ENCODE assay signal across 8 cellular contexts in genomic region chr19:10653732-10654609, GRCh38. TPM values are rescaled to one million over a fixed set of nuclear protein-coding genes. Genes with fewer than 3 reads are reported as not detected.
DNase-seq lines count a peak whose midpoint lies in the region; ATAC-seq, FAIRE-seq and TF ChIP-seq lines count a peak whose summit lies in the region.

TSS of gene ILF3 (plus strand) at chr19:10654346. CDS start at chr19:10670606, 16,260 bp downstream.

- H3K4me3 Mint-ChIP-seq in astrocyte (ENCODE audit: unreplicated experiment), result peak within 1 kb of the TSS; percentile 93

- H2AFZ ChIP-seq in astrocyte (ENCODE audit: low read depth, low read length), result peak within 1 kb of the TSS; percentile 82

- H3K4me3 ChIP-seq in astrocyte (ENCODE audit: insufficient read depth, low read depth, low read length) (peak within 1 kb of the TSS; percentile 96), right cardiac atrium (ENCODE audit: low read length) (peak within 1 kb of the TSS; percentile 91), uterus (peak within 1 kb of the TSS; percentile 93 to 95)

- H3K79me2 ChIP-seq in astrocyte (ENCODE audit: insufficient read depth, low read length), result peaks cover 60% of the 10 kb centered on the region

- peak within 1 kb of the TSS; percentile 99 for H3K9ac ChIP-seq in astrocyte (ENCODE audit: low read length)

- under 1% methylated on average over 91 of the region's 91 CpGs for WGBS in right cardiac atrium

- H3K9me3 Mint-ChIP-seq in astrocyte (ENCODE audit: unreplicated experiment), result no peaks in the 10 kb centered on the region

- ATAC-seq in GM18505 (IDR thresholded peaks at IDR 0.05; ENCODE audit: unreplicated experiment) (peak; percentile 69), HG02973 (IDR thresholded peaks at IDR 0.05; ENCODE audit: unreplicated experiment) (peak; percentile 65), right cardiac atrium (peak; percentile 91 to 94)

- H3K36me3 ChIP-seq in astrocyte (ENCODE audit: insufficient read depth, low read length), result peaks cover 12% of the 10 kb centered on the region
- no peaks in the 10 kb centered on the region for H3K36me3 ChIP-seq in uterus

- H3K27me3 ChIP-seq in astrocyte (ENCODE audit: insufficient read depth, low read length), result no peaks in the 10 kb centered on the region
- no peaks in the 10 kb centered on the region for H3K27me3 ChIP-seq in right cardiac atrium (ENCODE audit: control insufficient read depth, insufficient read depth)
- H3K27me3 ChIP-seq in uterus, result no peaks in the 10 kb centered on the region

- TF ChIP-seq CTCF in astrocyte (IDR thresholded peaks at IDR 0.05; ENCODE audit: insufficient read depth, low read depth, low read length) (no peak), uterus (IDR thresholded peaks at IDR 0.05) (peak in 2 of 4 experiments; percentile 3 to 33)

- H3K27ac Mint-ChIP-seq in astrocyte (ENCODE audit: unreplicated experiment), result peak within 1 kb of the TSS; percentile 96

- peaks cover 43% of the 10 kb centered on the region for H4K20me1 ChIP-seq in astrocyte (ENCODE audit: insufficient read depth, low read length)

- H3K36me3 Mint-ChIP-seq in astrocyte (ENCODE audit: low read depth, unreplicated experiment), result peaks cover 8% of the 10 kb centered on the region

- peaks cover 13% of the 10 kb centered on the region for H3K4me1 ChIP-seq in astrocyte (ENCODE audit: insufficient read depth, low read length)
- peaks cover 5% of the 10 kb centered on the region for H3K4me1 ChIP-seq in right cardiac atrium (ENCODE audit: control insufficient read depth, insufficient read depth, low read length)
- peaks cover 9% of the 10 kb centered on the region in 2 donors for H3K4me1 ChIP-seq in uterus

- H3K27me3 Mint-ChIP-seq in astrocyte (ENCODE audit: low read depth, unreplicated experiment), result no peaks in the 10 kb centered on the region

- H3K4me2 ChIP-seq in astrocyte (ENCODE audit: low read length), result peak within 1 kb of the TSS; percentile 89

- H3K27ac ChIP-seq in astrocyte (ENCODE audit: low read depth, low read length) (peak within 1 kb of the TSS; percentile 99), right cardiac atrium (ENCODE audit: low read length) (peak within 1 kb of the TSS; percentile 97), uterus (peak within 1 kb of the TSS; percentile 98 to 99)

- H3K4me1 Mint-ChIP-seq in astrocyte (ENCODE audit: low read depth, unreplicated experiment), result peaks cover 13% of the 10 kb centered on the region

- FAIRE-seq in astrocyte (lab: Jason Lieb, UNC), result peak; percentile 75

- intact Hi-C loops in right cardiac atrium (cut with DNase I) (no loop called here), uterus (cut with DNase I; ENCODE audit: low total_unique reads) (no loop called here)

- TF ChIP-seq POLR2A in GM18505 (IDR thresholded peaks at IDR 0.05; ENCODE audit: borderline replicate concordance, extremely low read depth, insufficient read depth, insufficient read length) (peak; percentile 95), uterus (IDR thresholded peaks at IDR 0.05) (peak; percentile 89 to 99)

- H3K9me3 ChIP-seq in astrocyte (ENCODE audit: insufficient read depth, low read depth, low read length), result no peaks in the 10 kb centered on the region
- H3K9me3 ChIP-seq in right cardiac atrium (ENCODE audit: control insufficient read depth, low read length), result no peaks in the 10 kb centered on the region
- no peaks in the 10 kb centered on the region for H3K9me3 ChIP-seq in uterus

- DNase-seq in NCI-H2029 (lab: John Stamatoyannopoulos, UW), result peak; percentile 100
- peak; percentile 100 for DNase-seq in T-helper 22 cell (ENCODE audit: low read depth)
- peak; percentile 100 for DNase-seq in astrocyte (ENCODE audit: low read depth)
- peak; percentile 100 for DNase-seq in right cardiac atrium
- peak; percentile 100 for DNase-seq in pulmonary artery endothelial cell (ENCODE audit: low read depth, low spot score)
- DNase-seq in uterus, result peak; percentile 100

RNA-seq across cellular contexts. Expression of gene ILF3, which starts in this region (rescaled TPM):
- total RNA-seq in astrocyte (228 and 244 TPM in 2 replicates), right cardiac atrium (100 to 1,000 TPM; 119 to 161 (median 141) TPM), pulmonary artery endothelial cell (148 and 178 TPM in 2 replicates), uterus (100 to 1,000 TPM in 2 of 4 donors, 10 to 100 TPM in 2; 57.1 to 282 (median 138) TPM)
- polyA plus RNA-seq in right cardiac atrium, result 74.2 TPM

Comparison
In these comparisons a context has a peak if more than half of its experiments do, and no peak if none do; other contexts are left out.
1. Peak in every context shown above with its lines: DNase-seq, ATAC-seq, H3K4me3 ChIP-seq and H3K27ac ChIP-seq.